Comparison of ENCODE assay signal across 11 cellular contexts in the genomic region with DNA sequence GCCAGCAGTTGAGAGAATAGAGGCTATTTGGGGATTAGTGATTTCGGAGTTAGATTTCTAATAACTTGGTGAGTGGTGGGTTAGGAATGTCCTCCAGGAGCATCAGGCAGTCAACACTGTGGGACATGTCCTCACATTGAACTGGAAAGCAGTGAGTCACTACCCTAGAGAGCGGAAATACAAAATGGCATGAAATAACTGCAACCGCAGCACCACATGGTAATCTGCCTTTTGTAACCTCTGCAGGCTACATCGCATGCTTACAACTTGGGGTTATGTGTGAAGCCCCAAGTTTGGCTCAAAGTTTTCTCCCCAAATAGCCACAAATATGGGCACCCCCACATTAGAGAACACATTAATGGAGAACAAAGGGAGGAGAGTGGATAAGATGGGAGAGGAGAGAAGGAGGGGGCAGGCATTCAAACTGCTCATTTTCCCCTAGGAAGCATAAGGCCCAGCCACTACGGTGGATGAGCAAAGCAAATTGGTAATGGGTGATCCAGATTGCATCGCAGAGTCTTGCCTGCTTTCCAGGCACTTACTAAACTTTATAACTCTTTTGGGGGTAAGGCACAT. TPM values are rescaled to one million over a fixed set of nuclear protein-coding genes. Genes with fewer than 3 reads are reported as not detected.
A peak's percentile ranks its signal among the peaks of the same experiment; 100 is the strongest.
DNase-seq lines count a peak whose midpoint lies in the region; ATAC-seq, FAIRE-seq and TF ChIP-seq lines count a peak whose summit lies in the region.
"Had no signal": no experiment of that assay in that cellular context is flagged by ENCODE, and none has a peak within 500 bp of the region (broad histone marks: within the 10 kb centered on the region; RNA-seq: fewer than 3 reads in every experiment).

No MANE protein-coding gene starts in this region.

- H3K9me3 ChIP-seq in aorta (ENCODE audit: control insufficient read depth, low read length): no peaks in the 10 kb centered on the region
- H3K9me3 ChIP-seq: Caco-2 had no signal

- DNase-seq in AG09309 (ENCODE audit: low read depth) (peak; percentile 95), NB4 (ENCODE audit: low read depth) (peak; percentile 90), chondrocyte (ENCODE audit: low spot score) (no peak), kidney tubule cell (ENCODE audit: low spot score) (peak; percentile 82), putamen (ENCODE audit: low spot score) (no peak), aorta (no peak), GM12892 (ENCODE audit: insufficient read length) (no peak)
- no peak for DNase-seq in activated T-cell treated with anti-CD3 and anti-CD28 coated beads, Interleukin-2, amount 50 U/mL, for 1 hour
- DNase-seq: Caco-2, T-helper 1 cell had no signal

- H3K27ac Mint-ChIP-seq in chondrocyte (ENCODE audit: unreplicated experiment): peak overlapping the region; percentile 85

- no peaks in the 10 kb centered on the region for H3K4me1 ChIP-seq in aorta (ENCODE audit: control insufficient read depth in 1 of 2, insufficient read depth in 2 of 2, low read length in 2 of 2)
- H3K4me1 ChIP-seq: Caco-2 had no signal

- no peaks in the 10 kb centered on the region for H3K9me3 Mint-ChIP-seq in chondrocyte (ENCODE audit: low read depth)

- WGBS in aorta, 2 donors: 61 to 70% methylated on average over 6 of the region's 6 CpGs

- TF ChIP-seq CTCF in AG09309 (IDR thresholded peaks at IDR 0.05; ENCODE audit: control insufficient read depth, insufficient read depth, low read depth, low read length, missing control alignments) (no peak), NB4 (IDR thresholded peaks at IDR 0.05; ENCODE audit: low read depth, low read length) (no peak), chondrocyte (IDR thresholded peaks at IDR 0.05) (no peak)

- TF ChIP-seq POLR2A in NB4 (IDR thresholded peaks at IDR 0.05; ENCODE audit: extremely low read depth, insufficient read length): no peak
- no peak for TF ChIP-seq POLR2A in GM12892 (IDR thresholded peaks at IDR 0.05; ENCODE audit: low read depth, low read length)

- H3K4me3 Mint-ChIP-seq in chondrocyte (ENCODE audit: unreplicated experiment): no peak overlapping the region

- H3K4me3 ChIP-seq in AG09309 (ENCODE audit: control insufficient read depth, low read depth, low read length): no peak overlapping the region
- no peak overlapping the region for H3K4me3 ChIP-seq in NB4 (ENCODE audit: low read depth, low read length)
- H3K4me3 ChIP-seq in aorta (ENCODE audit: low read length in 2 of 2): no peak overlapping the region
- H3K4me3 ChIP-seq: cardiac muscle cell had no signal

- H3K4me1 Mint-ChIP-seq in chondrocyte (ENCODE audit: low read depth): peaks cover 18% of the 10 kb centered on the region

- ATAC-seq in aorta (ENCODE audit: low FRiP score): no peak

- no peak overlapping the region for H3K27ac ChIP-seq in aorta (ENCODE audit: low read depth in 1 of 2, low read length in 2 of 2)
- H3K27ac ChIP-seq: cardiac muscle cell had no signal

- no peaks in the 10 kb centered on the region for H3K36me3 Mint-ChIP-seq in chondrocyte (ENCODE audit: low read depth)

- no peaks in the 10 kb centered on the region for H3K27me3 ChIP-seq in aorta (ENCODE audit: control insufficient read depth in 1 of 2, insufficient read depth in 2 of 2, low read length in 1 of 2)

- intact Hi-C loops in aorta (cut with DNase I): no loop called here

- FAIRE-seq in GM12892 (lab: Jason Lieb, UNC): no peak

- peaks cover 17% of the 10 kb centered on the region for H3K27me3 Mint-ChIP-seq in chondrocyte (ENCODE audit: low read depth)

- no peaks in the 10 kb centered on the region for H3K36me3 ChIP-seq in aorta (ENCODE audit: control insufficient read depth in 1 of 2, insufficient read depth in 2 of 2, low read length in 1 of 2)
- H3K36me3 ChIP-seq: cardiac muscle cell had no signal

RNA-seq across cellular contexts. Expression of a gene that starts 22.0 kb away (rescaled TPM):
- total RNA-seq in chondrocyte (17.8 to 28.1 TPM (median 20.6 TPM) in 3 replicates), aorta (10 to 100 TPM; 20.3 to 38.3 TPM)
- 10 to 100 TPM in 1 of 2 donors, 1 to 10 TPM in 1; 5.6 to 13.2 TPM for polyA plus RNA-seq in aorta
- polyA plus RNA-seq in GM12892 (2012; ENCODE audit: missing spikeins): 16.2 TPM

Comparison
In these comparisons a context has a peak if more than half of its experiments do, and no peak if none do; other contexts are left out.
1. DNase-seq: peak in AG09309 (single experiment), NB4 (single experiment) and kidney tubule cell (single experiment); none in chondrocyte (single experiment), putamen (single experiment), aorta (0 of 2), GM12892 (single experiment) and activated T-cell treated with anti-CD3 and anti-CD28 coated beads, Interleukin-2, amount 50 U/mL, for 1 hour (single experiment).